ENCODE assay signal across 20 cellular contexts in genomic region chr2:98932778-98933343, GRCh38. TPM values are rescaled to one million over a fixed set of nuclear protein-coding genes. Genes with fewer than 3 reads are reported as not detected.
A peak's percentile ranks its signal among the peaks of the same experiment; 100 is the strongest.
DNase-seq lines count a peak whose midpoint lies in the region; FAIRE-seq and TF ChIP-seq lines count a peak whose summit lies in the region.
"Had no signal": no experiment of that assay in that cellular context is flagged by ENCODE, and none has a peak within 500 bp of the region (broad histone marks: within the 10 kb centered on the region; RNA-seq: fewer than 3 reads in every experiment).

No MANE protein-coding gene starts in this region.

- H3K4me1 Mint-ChIP-seq in endodermal cell, result peaks cover 3% of the 10 kb centered on the region

- no peaks in the 10 kb centered on the region for H3K9me3 ChIP-seq in endodermal cell (ENCODE audit: control insufficient read depth, low read length)
- H3K9me3 ChIP-seq in SJCRH30 (replicated peaks), result no peaks in the 10 kb centered on the region
- H3K9me3 ChIP-seq: A549, BE2C had no signal

- DNase-seq in DMS153 (lab: John Stamatoyannopoulos, UW) (peak; percentile 89), NCI-H146 (lab: John Stamatoyannopoulos, UW) (peak; percentile 73), NCI-H69 (lab: John Stamatoyannopoulos, UW) (peak; percentile 71), endodermal cell (peak; percentile 44), RCC 7860 (ENCODE audit: low spot score) (no peak), SJCRH30 (no peak), GM19240 (ENCODE audit: insufficient read length, low spot score) (no peak)
- DNase-seq: BE2C; DND-41; HCEC 1CT; NCI-H1930; NCI-H2171; NCI-H446; NCI-H526; NK-92 treated with Interleukin-12 subunit alpha and Interleukin-12 subunit beta, amount 100 ng/mL, for 24 hours had no signal

- H3K9ac ChIP-seq in endodermal cell (ENCODE audit: extremely low read depth, low read length, poor library complexity, severe bottlenecking), result no peak overlapping the region
- H3K9ac ChIP-seq: KMS-11 had no signal

- peaks cover 46% of the 10 kb centered on the region for H3K27me3 ChIP-seq in endodermal cell (ENCODE audit: control insufficient read depth, insufficient read depth, low read length, poor library complexity, severe bottlenecking)
- no peaks in the 10 kb centered on the region for H3K27me3 ChIP-seq in SJCRH30

- WGBS in endodermal cell (ENCODE audit: insufficient coverage in 1 of 2, insufficient read length in 1 of 2), 2 experiments, result 93 to 95% methylated on average over 7 to 10 of the region's 10 CpGs

- peaks cover 48% of the 10 kb centered on the region for H3K27me3 Mint-ChIP-seq in endodermal cell (ENCODE audit: insufficient read depth)

- H3K27ac ChIP-seq in endodermal cell (ENCODE audit: low read depth, low read length) (no peak overlapping the region), SJCRH30 (no peak overlapping the region)
- H3K27ac ChIP-seq: A549, KMS-11 had no signal

- H3K4me3 ChIP-seq in endodermal cell (ENCODE audit: low read length), result no peak overlapping the region
- no peak overlapping the region for H3K4me3 ChIP-seq in SJCRH30
- H3K4me3 ChIP-seq: A549, GM12878, GM23338 had no signal

- H3K4me3 Mint-ChIP-seq in endodermal cell, result no peak overlapping the region
- H3K4me3 Mint-ChIP-seq: GM23338 had no signal

- no peak for TF ChIP-seq CTCF in endodermal cell (conservative IDR thresholded peaks at IDR 0.05)

- FAIRE-seq in RCC 7860 (lab: Jason Lieb, UNC), result no peak
- FAIRE-seq: A549, GM12878 had no signal

- H3K4me1 ChIP-seq in endodermal cell (ENCODE audit: control insufficient read depth, insufficient read depth, low read length), result no peaks in the 10 kb centered on the region
- H3K4me1 ChIP-seq in SJCRH30, result no peaks in the 10 kb centered on the region
- H3K4me1 ChIP-seq: A549, BE2C had no signal

- no peaks in the 10 kb centered on the region for H3K9me3 Mint-ChIP-seq in endodermal cell
- H3K9me3 Mint-ChIP-seq: GM23338 had no signal

- H3K36me3 Mint-ChIP-seq in endodermal cell (ENCODE audit: low read depth), result no peaks in the 10 kb centered on the region

- H3K27ac Mint-ChIP-seq in endodermal cell, result no peak overlapping the region
- H3K27ac Mint-ChIP-seq: GM23338 had no signal

- no peaks in the 10 kb centered on the region for H3K36me3 ChIP-seq in endodermal cell (ENCODE audit: control insufficient read depth, insufficient read depth, low read length)
- no peaks in the 10 kb centered on the region for H3K36me3 ChIP-seq in SJCRH30
- H3K36me3 ChIP-seq: BE2C had no signal

RNA-seq across cellular contexts. Expression of gene CRACDL, which starts 3.2 kb away (rescaled TPM):
- total RNA-seq in endodermal cell, result under 1 TPM; 0.26 to 0.31 TPM
- polyA plus RNA-seq in endodermal cell (2013, experiment 1 of 2), result 0.21 TPM
- 0.25 TPM for polyA plus RNA-seq in endodermal cell (2013, experiment 2 of 2)
- total RNA-seq in SJCRH30 (2014; rRNA removed; shearing (Covaris generic)), result not detected in 2 replicates
- total RNA-seq: HT1080 had no signal

Comparison
In these comparisons a context has a peak if more than half of its experiments do, and no peak if none do; other contexts are left out.
1. DNase-seq: peak in DMS153 (single experiment), NCI-H146 (single experiment), NCI-H69 (single experiment) and endodermal cell (single experiment); none in RCC 7860 (single experiment), SJCRH30 (0 of 2) and GM19240 (single experiment).